ENCODE assay signal across 17 cellular contexts in the genomic region with DNA sequence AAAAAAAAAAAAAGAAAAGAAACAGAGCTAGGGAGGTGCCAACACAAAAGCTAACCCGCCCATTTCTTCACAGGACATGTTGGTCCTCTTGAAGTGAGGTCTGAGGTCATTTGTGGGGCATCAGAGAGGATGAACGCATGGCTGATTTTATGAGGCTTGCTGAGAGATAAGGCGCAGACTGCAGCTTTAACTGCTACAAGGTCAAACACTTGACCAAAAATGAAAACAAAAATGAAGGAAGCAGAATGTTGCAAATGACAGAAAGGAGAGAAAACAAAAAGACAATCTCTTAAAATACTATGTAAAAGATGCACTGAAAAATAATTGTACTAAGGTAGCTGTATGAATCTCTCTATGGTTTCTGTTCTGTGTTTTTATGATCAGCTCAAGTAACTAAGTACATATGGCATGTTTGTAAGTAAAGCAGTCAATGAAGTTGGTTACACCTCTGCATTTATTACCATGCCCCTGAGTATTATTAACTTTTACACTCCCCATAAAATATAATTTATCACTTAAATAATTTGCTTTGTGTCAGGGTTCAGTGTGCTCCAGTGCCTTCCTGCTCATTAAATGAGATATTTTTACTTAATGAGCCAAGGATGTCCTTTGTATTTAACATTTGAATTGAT.
DNase-seq lines count a peak whose midpoint lies in the region; ATAC-seq and TF ChIP-seq lines count a peak whose summit lies in the region.
"Had no signal": no experiment of that assay in that cellular context is flagged by ENCODE, and none has a peak within 500 bp of the region (broad histone marks: within the 10 kb centered on the region; RNA-seq: fewer than 3 reads in every experiment).

No MANE protein-coding gene starts in this region.

- H3K4me1 ChIP-seq in BE2C, result no peaks in the 10 kb centered on the region
- H3K4me1 ChIP-seq: gastroesophageal sphincter, suprapubic skin had no signal

- no peaks in the 10 kb centered on the region for H3K9me3 ChIP-seq in BE2C
- H3K9me3 ChIP-seq: gastroesophageal sphincter, suprapubic skin had no signal

- no peak for TF ChIP-seq CTCF in BE2C (IDR thresholded peaks at IDR 0.05; ENCODE audit: low read depth, low read length)

- H3K36me3 ChIP-seq in BE2C, result no peaks in the 10 kb centered on the region
- H3K36me3 ChIP-seq: gastroesophageal sphincter, suprapubic skin had no signal

- ATAC-seq in GM18517 (IDR thresholded peaks at IDR 0.05; ENCODE audit: unreplicated experiment), result no peak
- ATAC-seq in HG03097 (IDR thresholded peaks at IDR 0.05; ENCODE audit: low FRiP score, unreplicated experiment), result no peak
- no peak for ATAC-seq in HG03342 (IDR thresholded peaks at IDR 0.05; ENCODE audit: unreplicated experiment)
- ATAC-seq: activated CD4-positive, alpha-beta T cell treated with anti-CD3 and anti-CD28 coated beads for 36 hours; gastroesophageal sphincter had no signal

- POLR2A ChIA-PET in HEK293T (lab: Yijun Ruan, JAX), result no interaction called here

- peaks cover 5% of the 10 kb centered on the region for H3K27me3 ChIP-seq in BE2C
- H3K27me3 ChIP-seq: gastroesophageal sphincter, suprapubic skin had no signal

- CTCF ChIA-PET in HEK293T (lab: Yijun Ruan, JAX), result no interaction called here

- DNase-seq in BE2C, result peak; percentile 21
- DNase-seq in HEK293T (ENCODE audit: extremely low spot score), result peak; percentile 78
- peak; percentile 40 for DNase-seq in NCI-H748 treated with DMSO at 0.1 percent for 48 hours (lab: John Stamatoyannopoulos, UW)
- peak; percentile 33 for DNase-seq in iris pigment epithelial cell (ENCODE audit: low read depth)
- DNase-seq in NCI-H526 treated with DMSO at 0.1 percent for 48 hours (lab: John Stamatoyannopoulos, UW), result no peak
- DNase-seq: activated CD4-positive, alpha-beta T cell treated with anti-CD3 and anti-CD28 coated beads for 36 hours; activated naive CD8-positive, alpha-beta T cell treated with anti-CD3 and anti-CD28 coated beads for 36 hours; activated T-cell treated with anti-CD3 and anti-CD28 coated beads for 4 hours; DMS79; immature natural killer cell; NCI-H2171; stimulated activated CD4-positive, alpha-beta T cell treated with anti-CD3 and anti-CD28 coated beads, Interleukin-15, amount 100 ng/mL, for 24 hours had no signal

- H3K4me3 ChIP-seq in BE2C (ENCODE audit: low read depth, low read length), result no peak overlapping the region
- H3K4me3 ChIP-seq: gastroesophageal sphincter, suprapubic skin had no signal

TF ChIP-seq in HEK293T, 16 proteins besides CTCF, POLR2A, EP300 and RAD21:
- TF ChIP-seq CTBP1 (IDR thresholded peaks at IDR 0.05; ENCODE audit: borderline replicate concordance) (peak; percentile 89), FOXA1 (IDR thresholded peaks at IDR 0.05) (peak; percentile 92), HDGF (IDR thresholded peaks at IDR 0.05; ENCODE audit: borderline replicate concordance) (no peak), ZNF384 (IDR thresholded peaks at IDR 0.05) (peak; percentile 96), ELF4 (IDR thresholded peaks at IDR 0.05) (no peak)
- TF ChIP-seq, protein P1, sequence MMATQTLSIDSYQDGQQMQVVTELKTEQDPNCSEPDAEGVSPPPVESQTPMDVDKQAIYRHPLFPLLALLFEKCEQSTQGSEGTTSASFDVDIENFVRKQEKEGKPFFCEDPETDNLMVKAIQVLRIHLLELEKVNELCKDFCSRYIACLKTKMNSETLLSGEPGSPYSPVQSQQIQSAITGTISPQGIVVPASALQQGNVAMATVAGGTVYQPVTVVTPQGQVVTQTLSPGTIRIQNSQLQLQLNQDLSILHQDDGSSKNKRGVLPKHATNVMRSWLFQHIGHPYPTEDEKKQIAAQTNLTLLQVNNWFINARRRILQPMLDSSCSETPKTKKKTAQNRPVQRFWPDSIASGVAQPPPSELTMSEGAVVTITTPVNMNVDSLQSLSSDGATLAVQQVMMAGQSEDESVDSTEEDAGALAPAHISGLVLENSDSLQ (IDR thresholded peaks at IDR 0.05), result peak; percentile 84
TF ChIP-seq in HEK293T: peak in this region for 4.
